10 cellular contexts compared by ENCODE assay signal in genomic region chr15:52082197-52083036, GRCh38. TPM values are rescaled to one million over a fixed set of nuclear protein-coding genes. Genes with fewer than 3 reads are reported as not detected.
DNase-seq lines count a peak whose midpoint lies in the region; ATAC-seq and TF ChIP-seq lines count a peak whose summit lies in the region.
"Had no signal": no experiment of that assay in that cellular context is flagged by ENCODE, and none has a peak within 500 bp of the region (broad histone marks: within the 10 kb centered on the region; RNA-seq: fewer than 3 reads in every experiment).

No MANE protein-coding gene starts in this region.

- no peaks in the 10 kb centered on the region for H3K36me3 ChIP-seq in tibial nerve

- DNase-seq in GM13977 (ENCODE audit: low spot score) (peak; percentile 52), KBM-7 (peak; percentile 96), fibroblast of peridontal ligament (ENCODE audit: extremely low read depth) (peak; percentile 78), NCI-H2029 treated with DMSO at 0.1 percent for 48 hours (lab: John Stamatoyannopoulos, UW) (no peak), tibial nerve (ENCODE audit: low spot score in 2 of 2) (no peak), Right ventricle myocardium superior (no peak), NCI-H446 (lab: John Stamatoyannopoulos, UW) (no peak)
- DNase-seq: erythroblast had no signal

- 79 to 83% methylated on average over 5 of the region's 5 CpGs for WGBS in tibial nerve, 2 donors

- no peak for TF ChIP-seq POLR2A in tibial nerve (IDR thresholded peaks at IDR 0.05)

- H3K27me3 ChIP-seq in tibial nerve = no peaks in the 10 kb centered on the region

- no peak overlapping the region for H3K4me3 ChIP-seq in tibial nerve
- H3K4me3 ChIP-seq: skin epidermis had no signal

- H3K27ac ChIP-seq in tibial nerve = no peak overlapping the region

- no peaks in the 10 kb centered on the region for H3K4me1 ChIP-seq in tibial nerve

- no peak for TF ChIP-seq CTCF in GM13977 (IDR thresholded peaks at IDR 0.05; ENCODE audit: extremely low read depth, insufficient read depth, missing control alignments)
- no peak for TF ChIP-seq CTCF in tibial nerve (IDR thresholded peaks at IDR 0.05)

- ATAC-seq in GM21576 (IDR thresholded peaks at IDR 0.05; ENCODE audit: unreplicated experiment) (peak; percentile 76), Right ventricle myocardium superior (ENCODE audit: poor library complexity) (no peak)

- intact Hi-C loops in Right ventricle myocardium superior (cut with DNase I) = no loop called here

- no peak for TF ChIP-seq EP300 in tibial nerve (IDR thresholded peaks at IDR 0.05)

- peaks cover 0 to 14% (median 4%) of the 10 kb centered on the region in 4 donors for H3K9me3 ChIP-seq in tibial nerve

- in situ Hi-C loops in GM13977 (cut with MboI; ENCODE audit: low pct_unique_long_range_greater_than_20kb, low sequenced_read_pairs, unreplicated experiment) (no loop called here), KBM-7 (cut with MboI; ENCODE audit: low pct_unique_long_range_greater_than_20kb, low sequenced_read_pairs) (no loop called here)

RNA-seq across cellular contexts. Expression of gene BCL2L10, which starts 30.2 kb away (rescaled TPM):
- total RNA-seq in tibial nerve (not detected), Right ventricle myocardium superior (not detected)

Comparison
In these comparisons a context has a peak if more than half of its experiments do, and no peak if none do; other contexts are left out.
1. DNase-seq: peak in GM13977 (single experiment), KBM-7 (single experiment) and fibroblast of peridontal ligament (single experiment); none in NCI-H2029 treated with DMSO at 0.1 percent for 48 hours (single experiment), tibial nerve (0 of 2), Right ventricle myocardium superior (single experiment) and NCI-H446 (0 of 2).